ENCODE assay signal across 7 cellular contexts in the genomic region with DNA sequence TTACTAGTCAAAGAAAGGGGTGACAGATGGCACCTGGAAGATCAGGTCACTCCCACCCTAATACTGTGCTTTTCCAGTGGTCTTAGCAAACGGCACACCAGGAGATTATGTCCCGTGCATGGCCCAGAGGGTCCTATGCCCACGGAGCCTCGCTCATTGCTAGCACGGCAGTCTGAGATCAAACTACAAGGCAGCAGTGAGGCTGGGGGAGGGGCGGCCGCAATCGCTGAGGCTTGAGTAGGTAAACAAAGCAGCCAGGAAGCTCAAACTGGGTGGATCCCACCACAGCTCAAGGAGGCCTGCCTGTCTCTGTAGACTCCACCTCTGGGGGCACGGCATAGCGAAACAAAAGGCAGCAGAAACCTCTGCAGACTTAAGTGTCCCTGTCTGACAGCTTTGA. TPM values are rescaled to one million over a fixed set of nuclear protein-coding genes. Genes with fewer than 3 reads are reported as not detected.
DNase-seq lines count a peak whose midpoint lies in the region; ATAC-seq and TF ChIP-seq lines count a peak whose summit lies in the region.
"Not testable (repeated sequence)": the region's sequence is repeated elsewhere in the genome, so short reads cannot be mapped to it uniquely, and the experiment has no call there.

No MANE protein-coding gene starts in this region.

- ATAC-seq in activated B cell treated with CpG ODN at 0.5 μM for 24 hours (ENCODE audit: low read depth); memory B cell (ENCODE audit: low read depth); stimulated activated memory B cell treated with anti-CD40 and anti-IgM and Interleukin-4, amounts not matched to agents 10 μg/mL and 1 μg/mL and 100 μg/mL, for 72 hours: not testable (repeated sequence)

- POLR2A ChIA-PET in CD8-positive, alpha-beta memory T cell (lab: Charles Lee); activated B cell treated with CpG ODN at 0.5 μM for 24 hours (lab: Charles Lee): not testable (repeated sequence)

- H3K36me3 ChIP-seq in CD8-positive, alpha-beta memory T cell (ENCODE audit: insufficient read depth, low read length); HUES6 (ENCODE audit: control insufficient read depth, insufficient read depth, low read length); OCI-LY1 (ENCODE audit: insufficient read depth, low read length): not testable (repeated sequence)

- not testable (repeated sequence) for H2AFZ ChIP-seq in OCI-LY1 (ENCODE audit: low read length)

- not testable (repeated sequence) for TF ChIP-seq CTCF in OCI-LY1 (IDR thresholded peaks at IDR 0.05; ENCODE audit: low read length); activated B cell treated with CpG ODN at 0.5 μM for 24 hours (IDR thresholded peaks at IDR 0.05)

- not testable (repeated sequence) for H3K27me3 ChIP-seq in CD8-positive, alpha-beta memory T cell (ENCODE audit: insufficient read depth, low read length, poor library complexity, severe bottlenecking); HUES6 (ENCODE audit: control insufficient read depth, insufficient read depth, low read length); OCI-LY1 (ENCODE audit: insufficient read depth, low read length)

- peak overlapping the region in 6 of 7 donors; percentile 0 to 56 (median 38) for H3K4me3 Mint-ChIP-seq in CD8-positive, alpha-beta memory T cell
- H3K4me3 Mint-ChIP-seq in activated B cell treated with CpG ODN at 0.5 μM for 24 hours: peak overlapping the region; percentile 47
- H3K4me3 Mint-ChIP-seq in memory B cell: peak overlapping the region; percentile 78
- H3K4me3 Mint-ChIP-seq in stimulated activated memory B cell treated with anti-CD40 and anti-IgM and Interleukin-4, amounts not matched to agents 10 μg/mL and 1 μg/mL and 100 μg/mL, for 72 hours: peak overlapping the region; percentile 54

- DNase-seq in CD8-positive, alpha-beta memory T cell: peak in 2 of 5 donors; percentile 8 to 57
- not testable (repeated sequence) for DNase-seq in activated B cell treated with CpG ODN at 0.5 μM for 24 hours
- peak; percentile 20 for DNase-seq in activated gamma-delta T cell treated with anti-CD3 and anti-CD28 coated beads, Interleukin-2, amount 50 U/mL, for 16 hours (ENCODE audit: low read depth)
- peak in 1 of 2 donors; percentile 22 for DNase-seq in memory B cell (ENCODE audit: low spot score in 2 of 2)

- H3K9me2 ChIP-seq in OCI-LY1 (ENCODE audit: low read depth, low read length): not testable (repeated sequence)

- H3K27me3 Mint-ChIP-seq in CD8-positive, alpha-beta memory T cell: peaks cover 13 to 42% of the 10 kb centered on the region in 2 donors
- peaks cover 12% of the 10 kb centered on the region for H3K27me3 Mint-ChIP-seq in activated B cell treated with CpG ODN at 0.5 μM for 24 hours
- H3K27me3 Mint-ChIP-seq in memory B cell: not testable (repeated sequence)
- peaks cover 27% of the 10 kb centered on the region for H3K27me3 Mint-ChIP-seq in stimulated activated memory B cell treated with anti-CD40 and anti-IgM and Interleukin-4, amounts not matched to agents 10 μg/mL and 1 μg/mL and 100 μg/mL, for 72 hours

- H3K4me1 ChIP-seq in CD8-positive, alpha-beta memory T cell (ENCODE audit: insufficient read depth, low read length): not testable (repeated sequence)
- H3K4me1 ChIP-seq in HUES6 (ENCODE audit: control insufficient read depth, insufficient read depth, low read length) (peaks cover 10% of the 10 kb centered on the region), OCI-LY1 (ENCODE audit: insufficient read depth, low read length, severe bottlenecking) (peaks cover 13% of the 10 kb centered on the region)

- not testable (repeated sequence) for H3F3A ChIP-seq in OCI-LY1 (ENCODE audit: insufficient read depth, low read length)

- not testable (repeated sequence) for H3K9me3 ChIP-seq in CD8-positive, alpha-beta memory T cell (ENCODE audit: low read length); HUES6 (ENCODE audit: control insufficient read depth, insufficient read depth, low read depth, low read length); OCI-LY1 (ENCODE audit: low read length)

- H3K27ac Mint-ChIP-seq in CD8-positive, alpha-beta memory T cell: peak overlapping the region in 3 of 8 donors; percentile 48 to 74 (median 52)
- not testable (repeated sequence) for H3K27ac Mint-ChIP-seq in activated B cell treated with CpG ODN at 0.5 μM for 24 hours
- H3K27ac Mint-ChIP-seq in memory B cell: peak overlapping the region; percentile 19
- H3K27ac Mint-ChIP-seq in stimulated activated memory B cell treated with anti-CD40 and anti-IgM and Interleukin-4, amounts not matched to agents 10 μg/mL and 1 μg/mL and 100 μg/mL, for 72 hours: peak overlapping the region; percentile 51

- H3K9ac ChIP-seq in HUES6 (ENCODE audit: low read length); OCI-LY1 (ENCODE audit: low read length): not testable (repeated sequence)

- intact Hi-C loops in activated B cell treated with CpG ODN at 0.5 μM for 24 hours (cut with micrococcal nuclease): loop anchor here (5.0 kb wide), 1 partner anchor 155 kb away; no protein-coding TSS in a partner anchor

- not testable (repeated sequence) for H3K4me3 ChIP-seq in CD8-positive, alpha-beta memory T cell (ENCODE audit: low read length); OCI-LY1 (ENCODE audit: low read depth, low read length, poor library complexity, severe bottlenecking)
- peak overlapping the region; percentile 47; the same call in 1 of the 2 replicates for H3K4me3 ChIP-seq in HUES6 (ENCODE audit: low read depth, low read length)

- not testable (repeated sequence) for H3K9me3 Mint-ChIP-seq in CD8-positive, alpha-beta memory T cell; activated B cell treated with CpG ODN at 0.5 μM for 24 hours; memory B cell; stimulated activated memory B cell treated with anti-CD40 and anti-IgM and Interleukin-4, amounts not matched to agents 10 μg/mL and 1 μg/mL and 100 μg/mL, for 72 hours

- not testable (repeated sequence) for H4K20me1 ChIP-seq in OCI-LY1 (ENCODE audit: insufficient read depth, low read length)

- peak overlapping the region; percentile 41; the same call in 1 of the 2 replicates for H3K4me2 ChIP-seq in OCI-LY1 (ENCODE audit: low read length)

- H3K36me3 Mint-ChIP-seq in CD8-positive, alpha-beta memory T cell; activated B cell treated with CpG ODN at 0.5 μM for 24 hours (ENCODE audit: low read depth); stimulated activated memory B cell treated with anti-CD40 and anti-IgM and Interleukin-4, amounts not matched to agents 10 μg/mL and 1 μg/mL and 100 μg/mL, for 72 hours: not testable (repeated sequence)
- peaks cover 10% of the 10 kb centered on the region for H3K36me3 Mint-ChIP-seq in memory B cell

- CTCF ChIA-PET in CD8-positive, alpha-beta memory T cell (lab: Charles Lee); activated B cell treated with CpG ODN at 0.5 μM for 24 hours (lab: Charles Lee): not testable (repeated sequence)

- H3K4me1 Mint-ChIP-seq in CD8-positive, alpha-beta memory T cell: peaks cover 11 to 34% (median 26%) of the 10 kb centered on the region in 3 donors
- H3K4me1 Mint-ChIP-seq in activated B cell treated with CpG ODN at 0.5 μM for 24 hours (peaks cover 36% of the 10 kb centered on the region), memory B cell (peaks cover 21% of the 10 kb centered on the region)
- H3K4me1 Mint-ChIP-seq in stimulated activated memory B cell treated with anti-CD40 and anti-IgM and Interleukin-4, amounts not matched to agents 10 μg/mL and 1 μg/mL and 100 μg/mL, for 72 hours: peaks cover 35% of the 10 kb centered on the region

- not testable (repeated sequence) for H3K79me2 ChIP-seq in OCI-LY1 (ENCODE audit: insufficient read depth, low read length)

- not testable (repeated sequence) for H3K27ac ChIP-seq in CD8-positive, alpha-beta memory T cell (ENCODE audit: low read depth, low read length); HUES6 (ENCODE audit: low read depth, low read length); OCI-LY1 (ENCODE audit: low read depth, low read length, poor library complexity, severe bottlenecking)

RNA-seq across cellular contexts. Expression of a gene that starts 11.3 kb away (rescaled TPM):
- 1 to 10 TPM; 3.2 to 5.4 TPM for total RNA-seq in CD8-positive, alpha-beta memory T cell
- 0.94 TPM for polyA plus RNA-seq in CD8-positive, alpha-beta memory T cell
- total RNA-seq in activated B cell treated with CpG ODN at 0.5 μM for 24 hours: 1.8 and 2.3 TPM in 2 replicates
